Comparison of ENCODE assay signal across 1 cellular context in the genomic region with DNA sequence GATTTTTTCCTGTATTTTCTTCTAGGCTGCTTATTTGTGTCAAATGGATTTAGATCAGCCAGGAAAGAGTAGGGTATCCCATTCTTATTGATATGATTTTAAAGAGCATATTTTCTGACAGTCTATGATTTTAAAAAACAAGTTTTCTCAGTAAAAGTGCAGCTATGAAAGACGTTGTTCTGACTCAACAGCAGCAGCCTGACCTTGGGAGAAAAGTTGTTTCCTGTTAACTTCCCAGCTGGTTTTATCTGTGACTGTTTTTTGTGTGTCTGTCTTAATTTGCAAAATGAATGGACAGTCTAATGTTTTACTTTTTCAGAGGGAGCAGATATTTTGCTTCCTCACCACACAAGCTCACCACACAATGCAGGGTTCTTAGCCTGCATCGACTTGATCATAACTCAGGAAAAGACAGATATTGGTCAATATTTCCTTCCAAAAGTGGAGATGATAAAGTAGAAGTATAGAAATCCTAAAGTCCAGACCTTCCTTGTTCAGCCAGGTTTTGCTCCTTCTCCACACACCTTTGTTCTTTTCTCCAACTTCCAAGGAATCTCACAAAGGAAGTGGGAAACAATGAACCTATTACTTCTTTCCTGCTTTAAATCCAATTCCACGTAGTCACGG.
TF ChIP-seq lines count a peak whose summit lies in the region.

No MANE protein-coding gene starts in this region.

TF ChIP-seq in GM23338, 12 proteins besides CTCF, POLR2A, EP300 and RAD21 (continued from another document):
- TF ChIP-seq, protein P1, sequence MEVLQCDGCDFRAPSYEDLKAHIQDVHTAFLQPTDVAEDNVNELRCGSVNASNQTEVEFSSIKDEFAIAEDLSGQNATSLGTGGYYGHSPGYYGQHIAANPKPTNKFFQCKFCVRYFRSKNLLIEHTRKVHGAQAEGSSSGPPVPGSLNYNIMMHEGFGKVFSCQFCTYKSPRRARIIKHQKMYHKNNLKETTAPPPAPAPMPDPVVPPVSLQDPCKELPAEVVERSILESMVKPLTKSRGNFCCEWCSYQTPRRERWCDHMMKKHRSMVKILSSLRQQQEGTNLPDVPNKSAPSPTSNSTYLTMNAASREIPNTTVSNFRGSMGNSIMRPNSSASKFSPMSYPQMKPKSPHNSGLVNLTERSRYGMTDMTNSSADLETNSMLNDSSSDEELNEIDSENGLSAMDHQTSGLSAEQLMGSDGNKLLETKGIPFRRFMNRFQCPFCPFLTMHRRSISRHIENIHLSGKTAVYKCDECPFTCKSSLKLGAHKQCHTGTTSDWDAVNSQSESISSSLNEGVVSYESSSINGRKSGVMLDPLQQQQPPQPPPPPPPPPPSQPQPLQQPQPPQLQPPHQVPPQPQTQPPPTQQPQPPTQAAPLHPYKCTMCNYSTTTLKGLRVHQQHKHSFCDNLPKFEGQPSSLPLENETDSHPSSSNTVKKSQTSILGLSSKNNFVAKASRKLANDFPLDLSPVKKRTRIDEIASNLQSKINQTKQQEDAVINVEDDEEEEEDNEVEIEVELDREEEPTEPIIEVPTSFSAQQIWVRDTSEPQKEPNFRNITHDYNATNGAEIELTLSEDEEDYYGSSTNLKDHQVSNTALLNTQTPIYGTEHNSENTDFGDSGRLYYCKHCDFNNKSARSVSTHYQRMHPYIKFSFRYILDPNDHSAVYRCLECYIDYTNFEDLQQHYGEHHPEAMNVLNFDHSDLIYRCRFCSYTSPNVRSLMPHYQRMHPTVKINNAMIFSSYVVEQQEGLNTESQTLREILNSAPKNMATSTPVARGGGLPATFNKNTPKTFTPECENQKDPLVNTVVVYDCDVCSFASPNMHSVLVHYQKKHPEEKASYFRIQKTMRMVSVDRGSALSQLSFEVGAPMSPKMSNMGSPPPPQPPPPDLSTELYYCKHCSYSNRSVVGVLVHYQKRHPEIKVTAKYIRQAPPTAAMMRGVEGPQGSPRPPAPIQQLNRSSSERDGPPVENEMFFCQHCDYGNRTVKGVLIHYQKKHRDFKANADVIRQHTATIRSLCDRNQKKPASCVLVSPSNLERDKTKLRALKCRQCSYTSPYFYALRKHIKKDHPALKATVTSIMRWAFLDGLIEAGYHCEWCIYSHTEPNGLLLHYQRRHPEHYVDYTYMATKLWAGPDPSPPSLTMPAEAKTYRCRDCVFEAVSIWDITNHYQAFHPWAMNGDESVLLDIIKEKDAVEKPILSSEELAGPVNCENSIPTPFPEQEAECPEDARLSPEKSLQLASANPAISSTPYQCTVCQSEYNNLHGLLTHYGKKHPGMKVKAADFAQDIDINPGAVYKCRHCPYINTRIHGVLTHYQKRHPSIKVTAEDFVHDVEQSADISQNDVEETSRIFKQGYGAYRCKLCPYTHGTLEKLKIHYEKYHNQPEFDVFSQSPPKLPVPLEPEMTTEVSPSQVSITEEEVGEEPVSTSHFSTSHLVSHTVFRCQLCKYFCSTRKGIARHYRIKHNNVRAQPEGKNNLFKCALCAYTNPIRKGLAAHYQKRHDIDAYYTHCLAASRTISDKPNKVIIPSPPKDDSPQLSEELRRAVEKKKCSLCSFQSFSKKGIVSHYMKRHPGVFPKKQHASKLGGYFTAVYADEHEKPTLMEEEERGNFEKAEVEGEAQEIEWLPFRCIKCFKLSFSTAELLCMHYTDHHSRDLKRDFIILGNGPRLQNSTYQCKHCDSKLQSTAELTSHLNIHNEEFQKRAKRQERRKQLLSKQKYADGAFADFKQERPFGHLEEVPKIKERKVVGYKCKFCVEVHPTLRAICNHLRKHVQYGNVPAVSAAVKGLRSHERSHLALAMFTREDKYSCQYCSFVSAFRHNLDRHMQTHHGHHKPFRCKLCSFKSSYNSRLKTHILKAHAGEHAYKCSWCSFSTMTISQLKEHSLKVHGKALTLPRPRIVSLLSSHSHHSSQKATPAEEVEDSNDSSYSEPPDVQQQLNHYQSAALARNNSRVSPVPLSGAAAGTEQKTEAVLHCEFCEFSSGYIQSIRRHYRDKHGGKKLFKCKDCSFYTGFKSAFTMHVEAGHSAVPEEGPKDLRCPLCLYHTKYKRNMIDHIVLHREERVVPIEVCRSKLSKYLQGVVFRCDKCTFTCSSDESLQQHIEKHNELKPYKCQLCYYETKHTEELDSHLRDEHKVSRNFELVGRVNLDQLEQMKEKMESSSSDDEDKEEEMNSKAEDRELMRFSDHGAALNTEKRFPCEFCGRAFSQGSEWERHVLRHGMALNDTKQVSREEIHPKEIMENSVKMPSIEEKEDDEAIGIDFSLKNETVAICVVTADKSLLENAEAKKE (CRISPR knock-in tag; IDR thresholded peaks at IDR 0.05): no peak
- TF ChIP-seq CREB1 (CRISPR knock-in tag; IDR thresholded peaks at IDR 0.05; ENCODE audit: low read depth) (no peak), ETS1 (IDR thresholded peaks at IDR 0.05) (no peak), JUNB (IDR thresholded peaks at IDR 0.05; ENCODE audit: unreplicated experiment) (no peak), STAT1 (IDR thresholded peaks at IDR 0.05; ENCODE audit: unreplicated experiment) (no peak), NANOG (IDR thresholded peaks at IDR 0.05; ENCODE audit: borderline replicate concordance) (no peak)
